19 cellular contexts compared by ENCODE assay signal in genomic region chr20:18523066-18523465, GRCh38. TPM values are rescaled to one million over a fixed set of nuclear protein-coding genes. Genes with fewer than 3 reads are reported as not detected.
DNase-seq lines count a peak whose midpoint lies in the region; ATAC-seq and TF ChIP-seq lines count a peak whose summit lies in the region.
"Had no signal": no experiment of that assay in that cellular context is flagged by ENCODE, and none has a peak within 500 bp of the region (broad histone marks: within the 10 kb centered on the region; RNA-seq: fewer than 3 reads in every experiment).

No MANE protein-coding gene starts in this region.

- no peak overlapping the region for H3K9ac ChIP-seq in mesenchymal stem cell (ENCODE audit: low read length)
- H3K9ac ChIP-seq: BLaER1 had no signal

- H3K4me1 ChIP-seq in mesenchymal stem cell (ENCODE audit: control insufficient read depth, insufficient read depth, low read depth, low read length), result peaks cover 8% of the 10 kb centered on the region
- no peaks in the 10 kb centered on the region for H3K4me1 ChIP-seq in mucosa of descending colon (ENCODE audit: low read depth)
- H3K4me1 ChIP-seq: BLaER1, Caco-2, HAP-1 had no signal

- POLR2A ChIA-PET in RWPE1 (lab: Yijun Ruan, JAX; ENCODE audit: low non-redundant PET), result interaction anchor here (0.7 kb wide), 1 partner anchor 8 kb away, joined by 3 read pairs; no protein-coding TSS in a partner anchor

- H2BK15ac ChIP-seq in mesenchymal stem cell (ENCODE audit: low read depth, poor library complexity, severe bottlenecking), result no peak overlapping the region

- no peaks in the 10 kb centered on the region for H3K27me3 Mint-ChIP-seq in T-helper 1 cell treated with Interleukin-12 subunit alpha and Interleukin-12 subunit beta and Interleukin-4 antibody, amounts not matched to agents 30 μg/mL and 1 μg/mL, for 36 hours (ENCODE audit: low read depth)
- H3K27me3 Mint-ChIP-seq: B cell; CD4-positive, CD25-positive, alpha-beta regulatory T cell had no signal

- CTCF ChIA-PET in RWPE1 (lab: Yijun Ruan, JAX), result interaction anchor here (1.0 kb wide), 1 partner anchor 42 kb away, joined by 3 read pairs; no protein-coding TSS in a partner anchor

- WGBS in mesenchymal stem cell, result 97% methylated on average over 2 of the region's 2 CpGs

- no peak overlapping the region for H3K4me3 Mint-ChIP-seq in T-helper 1 cell treated with Interleukin-12 subunit alpha and Interleukin-12 subunit beta and Interleukin-4 antibody, amounts not matched to agents 30 μg/mL and 1 μg/mL, for 36 hours
- H3K4me3 Mint-ChIP-seq: B cell; CD4-positive, CD25-positive, alpha-beta regulatory T cell; CD8-positive, alpha-beta T cell had no signal

- no peak overlapping the region for H3K18ac ChIP-seq in mesenchymal stem cell (ENCODE audit: low read depth in 1 of 2, low read length in 2 of 2)

- no peak overlapping the region for H4K8ac ChIP-seq in mesenchymal stem cell (ENCODE audit: low read length)

- no peak for DNase-seq in T-helper 1 cell
- DNase-seq in RWPE1 (ENCODE audit: low spot score), result no peak
- DNase-seq in mesenchymal stem cell, result no peak
- no peak for DNase-seq in posterior vena cava (ENCODE audit: low spot score)
- no peak for DNase-seq in mucosa of descending colon
- DNase-seq: Caco-2; CD4-positive, CD25-positive, alpha-beta regulatory T cell; CD8-positive, alpha-beta T cell; DMS153; DND-41; GOT3 had no signal

- peaks cover 3% of the 10 kb centered on the region for H3K4me1 Mint-ChIP-seq in T-helper 1 cell treated with Interleukin-12 subunit alpha and Interleukin-12 subunit beta and Interleukin-4 antibody, amounts not matched to agents 30 μg/mL and 1 μg/mL, for 36 hours (ENCODE audit: low read depth)
- H3K4me1 Mint-ChIP-seq: B cell; CD4-positive, CD25-positive, alpha-beta regulatory T cell had no signal

- H3K4me3 ChIP-seq in mesenchymal stem cell (ENCODE audit: insufficient read depth in 1 of 2, low read depth in 1 of 2, low read length in 2 of 2) (no peak overlapping the region), mucosa of descending colon (no peak overlapping the region)
- H3K4me3 ChIP-seq: BLaER1, HAP-1 had no signal

- H3K36me3 ChIP-seq in mesenchymal stem cell (ENCODE audit: control insufficient read depth in 1 of 2, insufficient read depth in 2 of 2, low read depth in 1 of 2, low read length in 2 of 2) (peaks cover 28 to 31% of the 10 kb centered on the region in 2 experiments), mucosa of descending colon (ENCODE audit: low read depth) (peaks cover 20% of the 10 kb centered on the region)

- H3K4ac ChIP-seq in mesenchymal stem cell (ENCODE audit: low read depth in 1 of 2, low read length in 2 of 2), result no peak overlapping the region

- H2AK5ac ChIP-seq in mesenchymal stem cell (ENCODE audit: low read length, severe bottlenecking), result peak overlapping the region; percentile 23

- H3K27ac ChIP-seq in RWPE1 (peak overlapping the region; percentile 32), mesenchymal stem cell (ENCODE audit: low read length, poor library complexity, severe bottlenecking) (no peak overlapping the region)
- H3K27ac ChIP-seq: 22Rv1, BLaER1, C4-2B had no signal

- H3K27ac Mint-ChIP-seq in T-helper 1 cell treated with Interleukin-12 subunit alpha and Interleukin-12 subunit beta and Interleukin-4 antibody, amounts not matched to agents 30 μg/mL and 1 μg/mL, for 36 hours, result peak overlapping the region; percentile 26
- H3K27ac Mint-ChIP-seq: B cell; CD8-positive, alpha-beta T cell had no signal

- H2BK5ac ChIP-seq in mesenchymal stem cell (ENCODE audit: low read depth, low read length, poor library complexity, severe bottlenecking), result no peak overlapping the region

- no peak overlapping the region for H4K91ac ChIP-seq in mesenchymal stem cell (ENCODE audit: low read length)

- no peak overlapping the region for H2BK12ac ChIP-seq in mesenchymal stem cell (ENCODE audit: low read length in 2 of 2)

- no peaks in the 10 kb centered on the region for H3K27me3 ChIP-seq in mesenchymal stem cell (ENCODE audit: control insufficient read depth in 1 of 2, insufficient read depth in 1 of 2, low read length in 2 of 2)
- H3K27me3 ChIP-seq: BLaER1 had no signal

- intact Hi-C loops in posterior vena cava (cut with DNase I) (no loop called here), mucosa of descending colon (cut with DNase I, micrococcal nuclease) (no loop called here)

- H3K4me2 ChIP-seq in mesenchymal stem cell (ENCODE audit: low read length, poor library complexity, severe bottlenecking), result no peak overlapping the region
- H3K4me2 ChIP-seq: BLaER1 had no signal

- H3K79me1 ChIP-seq in mesenchymal stem cell (replicated peaks; ENCODE audit: low read length, poor library complexity, severe bottlenecking), result peaks cover 13% of the 10 kb centered on the region

- H3K9me3 ChIP-seq in mesenchymal stem cell (ENCODE audit: control insufficient read depth, low read length), result no peaks in the 10 kb centered on the region
- H3K9me3 ChIP-seq in mucosa of descending colon, result no peaks in the 10 kb centered on the region
- H3K9me3 ChIP-seq: BLaER1, Caco-2, HAP-1 had no signal

- no peak overlapping the region for H2BK120ac ChIP-seq in mesenchymal stem cell (ENCODE audit: low read depth, low read length)

- no peak for ATAC-seq in GM18517 (IDR thresholded peaks at IDR 0.05; ENCODE audit: unreplicated experiment)
- ATAC-seq in mucosa of descending colon, result no peak
- no peak for ATAC-seq in SK-N-SH treated with all-trans-retinoic acid at 6 μM for 48 hours
- ATAC-seq: CD8-positive, alpha-beta T cell had no signal

- H2AFZ ChIP-seq in mesenchymal stem cell (ENCODE audit: low read depth, low read length), result no peak overlapping the region

- TF ChIP-seq CTCF in RWPE1 (conservative IDR thresholded peaks at IDR 0.05; ENCODE audit: low read depth) (no peak), mucosa of descending colon (IDR thresholded peaks at IDR 0.05) (no peak)

- H3K14ac ChIP-seq in mesenchymal stem cell (ENCODE audit: low read length in 2 of 2), result no peak overlapping the region

- no peaks in the 10 kb centered on the region for H3K9me3 Mint-ChIP-seq in T-helper 1 cell treated with Interleukin-12 subunit alpha and Interleukin-12 subunit beta and Interleukin-4 antibody, amounts not matched to agents 30 μg/mL and 1 μg/mL, for 36 hours
- H3K9me3 Mint-ChIP-seq: CD4-positive, CD25-positive, alpha-beta regulatory T cell; CD8-positive, alpha-beta T cell had no signal

- H3K23ac ChIP-seq in mesenchymal stem cell (ENCODE audit: low read length in 2 of 2), result no peak overlapping the region

- peaks cover 22% of the 10 kb centered on the region for H3K36me3 Mint-ChIP-seq in T-helper 1 cell treated with Interleukin-12 subunit alpha and Interleukin-12 subunit beta and Interleukin-4 antibody, amounts not matched to agents 30 μg/mL and 1 μg/mL, for 36 hours (ENCODE audit: low read depth)

TF ChIP-seq in SK-N-SH treated with all-trans-retinoic acid at 6 μM for 48 hours, 23 proteins besides CTCF, POLR2A, EP300 and RAD21:
- no peak for TF ChIP-seq ZFP3 (CRISPR knock-in tag; IDR thresholded peaks at IDR 0.05)
- no peak for TF ChIP-seq ZFP30 (CRISPR knock-in tag; IDR thresholded peaks at IDR 0.05)
- no peak for TF ChIP-seq ISL1 (CRISPR knock-in tag; IDR thresholded peaks at IDR 0.05)
- no peak for TF ChIP-seq OSR1 (CRISPR knock-in tag; IDR thresholded peaks at IDR 0.05)
- no peak for TF ChIP-seq ESRRG (CRISPR knock-in tag; IDR thresholded peaks at IDR 0.05)
- TF ChIP-seq SNAI2 (CRISPR knock-in tag; IDR thresholded peaks at IDR 0.05), result no peak
- TF ChIP-seq CSRNP3 (CRISPR knock-in tag; IDR thresholded peaks at IDR 0.05), result no peak
- no peak for TF ChIP-seq ZNF70 (CRISPR knock-in tag; IDR thresholded peaks at IDR 0.05)
- no peak for TF ChIP-seq TCF4 (CRISPR knock-in tag; IDR thresholded peaks at IDR 0.05; ENCODE audit: borderline replicate concordance)

RNA-seq across cellular contexts. Expression of gene SEC23B, which starts 15.3 kb away (rescaled TPM):
- 22.5 TPM for polyA plus RNA-seq in mesenchymal stem cell (2013, experiment 1 of 2)
- 22.8 TPM for polyA plus RNA-seq in mesenchymal stem cell (2013, experiment 2 of 2)
- total RNA-seq in posterior vena cava (10 to 100 TPM; 31.2 to 32.3 TPM), mucosa of descending colon (10 to 100 TPM; 32.4 to 54.3 (median 51.0) TPM)

RNA-seq across cellular contexts. Expression of gene RBBP9, which starts 26.0 kb away (rescaled TPM):
- polyA plus RNA-seq in mesenchymal stem cell (2013, experiment 1 of 2), result 9.2 TPM
- 9.5 TPM for polyA plus RNA-seq in mesenchymal stem cell (2013, experiment 2 of 2)
- total RNA-seq in posterior vena cava, result 10 to 100 TPM; 15.0 to 17.3 TPM
- total RNA-seq in mucosa of descending colon, result 10 to 100 TPM in 1 of 3 donors, 1 to 10 TPM in 2; 8.8 to 11.1 (median 9.5) TPM

RNA-seq across cellular contexts. Expression of gene SMIM26, which starts 44.2 kb away (rescaled TPM):
- polyA plus RNA-seq in mesenchymal stem cell (2013, experiment 1 of 2), result 164 TPM
- polyA plus RNA-seq in mesenchymal stem cell (2013, experiment 2 of 2), result 170 TPM
- total RNA-seq in posterior vena cava (10 to 100 TPM; 52.9 to 55.4 TPM), mucosa of descending colon (10 to 100 TPM; 55.7 to 70.1 (median 59.2) TPM)

RNA-seq across cellular contexts. Expression of gene POLR3F, which starts 55.9 kb away (rescaled TPM):
- polyA plus RNA-seq in mesenchymal stem cell (2013, experiment 1 of 2), result 6.6 TPM
- polyA plus RNA-seq in mesenchymal stem cell (2013, experiment 2 of 2), result 6.9 TPM
- total RNA-seq in posterior vena cava (10 to 100 TPM in 1 of 2 donors, 1 to 10 TPM in 1; 9.2 to 10.3 TPM), mucosa of descending colon (1 to 10 TPM; 5.3 to 9.1 (median 6.6) TPM)

RNA-seq across cellular contexts. Expression of gene DZANK1, which starts 56.2 kb away (rescaled TPM):
- 0.98 TPM for polyA plus RNA-seq in mesenchymal stem cell (2013, experiment 1 of 2)
- polyA plus RNA-seq in mesenchymal stem cell (2013, experiment 2 of 2), result 0.95 TPM
- total RNA-seq in posterior vena cava (1 to 10 TPM; 1.7 to 1.9 TPM), mucosa of descending colon (1 to 10 TPM; 2.4 to 2.7 (median 2.6) TPM)
